12 cellular contexts compared by ENCODE assay signal in genomic region chr6:158958504-158959386, GRCh38. TPM values are rescaled to one million over a fixed set of nuclear protein-coding genes. Genes with fewer than 3 reads are reported as not detected.
DNase-seq lines count a peak whose midpoint lies in the region; ATAC-seq, FAIRE-seq and TF ChIP-seq lines count a peak whose summit lies in the region.
"Had no signal": no experiment of that assay in that cellular context is flagged by ENCODE, and none has a peak within 500 bp of the region (broad histone marks: within the 10 kb centered on the region; RNA-seq: fewer than 3 reads in every experiment).

No MANE protein-coding gene starts in this region.

- intact Hi-C loops in K562 (cut with micrococcal nuclease) (loop anchor here (5.0 kb wide), 1 partner anchor 166 kb away; no protein-coding TSS in a partner anchor), Right ventricle myocardium superior (cut with DNase I) (no loop called here)

- H3K9me3 ChIP-seq in Karpas-422 (ENCODE audit: low read length) = no peaks in the 10 kb centered on the region
- no peaks in the 10 kb centered on the region for H3K9me3 ChIP-seq in K562 (replicated peaks; ENCODE audit: control insufficient read depth, insufficient read depth, low read depth, low read length)
- H3K9me3 ChIP-seq: SJCRH30 had no signal

- no peak for TF ChIP-seq POLR2A in K562 (conservative IDR thresholded peaks at IDR 0.05)

- 32% methylated on average over 7 of the region's 7 CpGs for WGBS in K562 (ENCODE audit: insufficient coverage, low coverage, missing lambda C conversion rate)

- H3K4me1 ChIP-seq in Karpas-422 (ENCODE audit: low read length) (peaks cover 7% of the 10 kb centered on the region), K562 (replicated peaks in 1 of 2; ENCODE audit: control insufficient read depth in 2 of 2, insufficient read depth in 2 of 2, low read length in 2 of 2) (peaks cover 6 to 9% of the 10 kb centered on the region in 2 experiments; a peak in 4 of 5 replicates)
- H3K4me1 ChIP-seq: SJCRH30 had no signal

- peaks cover 25% of the 10 kb centered on the region for H3K36me3 Mint-ChIP-seq in neural crest cell (ENCODE audit: low read depth)

- no peak for FAIRE-seq in K562 (lab: Jason Lieb, UNC)

- H2AFZ ChIP-seq in Karpas-422 (ENCODE audit: low read length) (no peak overlapping the region), K562 (ENCODE audit: low read depth, low read length) (no peak overlapping the region)

- H3K4me3 ChIP-seq in Karpas-422 (ENCODE audit: low read length) = no peak overlapping the region
- H3K4me3 ChIP-seq in K562 = no peak overlapping the region
- H3K4me3 ChIP-seq: SJCRH30 had no signal

- H3K9ac ChIP-seq in Karpas-422 (ENCODE audit: low read length) (no peak overlapping the region), K562 (ENCODE audit: insufficient read depth in 1 of 2, low read depth in 2 of 2, low read length in 2 of 2) (no peak overlapping the region)
- H3K9ac ChIP-seq: KMS-11 had no signal

- H3K9me3 Mint-ChIP-seq in neural crest cell = no peaks in the 10 kb centered on the region

- TF ChIP-seq RAD21 in K562 (CRISPR knock-in tag; conservative IDR thresholded peaks at IDR 0.05 in 1 of 2, IDR thresholded peaks at IDR 0.05 in 1 of 2) = peak; percentile 40 to 61; a peak in 3 of 4 replicates

- H4K20me1 ChIP-seq in Karpas-422 (ENCODE audit: insufficient read depth, low read depth, low read length) = no peaks in the 10 kb centered on the region
- no peaks in the 10 kb centered on the region for H4K20me1 ChIP-seq in K562 (replicated peaks; ENCODE audit: control insufficient read depth, insufficient read depth, low read length)

- CTCF ChIA-PET in K562 (lab: Yijun Ruan, JAX; ENCODE audit: low intra/inter-chr PET ratio) = interaction anchor here (0.8 kb wide), 2 partner anchors 14 to 255 kb away, joined by 3 to 6 read pairs; no protein-coding TSS in a partner anchor

- no peaks in the 10 kb centered on the region for H3K27me3 Mint-ChIP-seq in neural crest cell (ENCODE audit: low read depth)

- DNase-seq in GM10266 (ENCODE audit: extremely low spot score) = no peak
- DNase-seq in Karpas-422 = peak; percentile 62
- no peak for DNase-seq in K562 (ENCODE audit: extremely low read depth in 1 of 4, low spot score in 3 of 4)
- no peak for DNase-seq in neural crest cell (ENCODE audit: low read depth, low spot score)
- no peak for DNase-seq in COLO668 (lab: John Stamatoyannopoulos, UW; ENCODE audit: unreplicated experiment)
- DNase-seq in Right ventricle myocardium superior = no peak
- DNase-seq: aorta, NCI-H345, SJCRH30 had no signal

- peak overlapping the region; percentile 20 for H3K27ac Mint-ChIP-seq in neural crest cell (ENCODE audit: unreplicated experiment)

- no peaks in the 10 kb centered on the region for H3K4me1 Mint-ChIP-seq in neural crest cell

- H3K36me3 ChIP-seq in Karpas-422 (ENCODE audit: insufficient read depth, low read length) (no peaks in the 10 kb centered on the region), K562 (ENCODE audit: control insufficient read depth, insufficient read depth, low read length) (no peaks in the 10 kb centered on the region)
- H3K36me3 ChIP-seq: SJCRH30 had no signal

- BruUV-seq in K562 (replicated peaks; lab: Mats Ljungman, UMichigan) = no TSS peak

- no peak for TF ChIP-seq EP300 in K562 (IDR thresholded peaks at IDR 0.05; ENCODE audit: low read length)

- ATAC-seq in K562 (peak; percentile 66), GM18498 (IDR thresholded peaks at IDR 0.05; ENCODE audit: unreplicated experiment) (no peak), HG02970 (IDR thresholded peaks at IDR 0.05; ENCODE audit: low FRiP score, unreplicated experiment) (no peak), Right ventricle myocardium superior (ENCODE audit: poor library complexity) (no peak)

- POLR2A ChIA-PET in K562 (lab: Yijun Ruan, JAX) = interaction anchor here (0.6 to 2.0 kb wide), 6 partner anchors 9 to 194 kb away, joined by 3 to 6 read pairs (median 3); partner anchors contain the start of gene RSPH3

- TF ChIP-seq CTCF in GM10266 (IDR thresholded peaks at IDR 0.05; ENCODE audit: control insufficient read depth, insufficient read depth, low read depth, missing control alignments) (peak; percentile 21), K562 (IDR thresholded peaks at IDR 0.05 in 2 of 3, conservative IDR thresholded peaks at IDR 0.05 in 1 of 3; ENCODE audit: insufficient read depth in 2 of 3, low read depth in 1 of 3, low read length in 3 of 3) (peak; percentile 38 to 51 (median 42); a peak in 5 of 6 replicates), neural crest cell (conservative IDR thresholded peaks at IDR 0.05) (no peak)

- H3K79me2 ChIP-seq in Karpas-422 (ENCODE audit: low read length) (no peaks in the 10 kb centered on the region), K562 (ENCODE audit: control insufficient read depth, insufficient read depth, low read length) (no peaks in the 10 kb centered on the region)

- H3K9me1 ChIP-seq in K562 (ENCODE audit: control insufficient read depth, insufficient read depth, low read length) = no peaks in the 10 kb centered on the region

- no peak overlapping the region for H3K4me3 Mint-ChIP-seq in neural crest cell

- H3K27ac ChIP-seq in Karpas-422 (ENCODE audit: low read length) (no peak overlapping the region), K562 (ENCODE audit: extremely low read depth, low read depth, low read length) (no peak overlapping the region)
- H3K27ac ChIP-seq: KMS-11, SJCRH30 had no signal

- H3K27me3 ChIP-seq in Karpas-422 (ENCODE audit: low read length) = no peaks in the 10 kb centered on the region
- H3K27me3 ChIP-seq in K562 (ENCODE audit: control insufficient read depth in 2 of 2, insufficient read depth in 2 of 2, low read length in 2 of 2) = no peaks in the 10 kb centered on the region
- H3K27me3 ChIP-seq: SJCRH30 had no signal

- H3K4me2 ChIP-seq in Karpas-422 (ENCODE audit: low read depth, low read length, poor library complexity, severe bottlenecking) (no peak overlapping the region), K562 (ENCODE audit: insufficient read depth, low read length) (no peak overlapping the region)
- H3K4me2 ChIP-seq: KMS-11 had no signal

- in situ Hi-C loops in K562 (cut with MboI) = no loop called here

- H3K9me2 ChIP-seq in Karpas-422 (replicated peaks; ENCODE audit: insufficient read depth, low read length) = no peaks in the 10 kb centered on the region

TF ChIP-seq in K562, 482 proteins besides CTCF, POLR2A, EP300 and RAD21:
- TF ChIP-seq SMC3 (conservative IDR thresholded peaks at IDR 0.05; ENCODE audit: insufficient read depth, low read depth, low read length) (peak; percentile 35; the same call in 1 of the 2 replicates), FOXJ2 (tag; IDR thresholded peaks at IDR 0.05) (no peak)

RNA-seq across cellular contexts. Expression of gene RSPH3, which starts 41.3 kb away (rescaled TPM):
- 2.1 and 3.3 TPM in 2 replicates for total RNA-seq in Karpas-422 (2014; rRNA removed; shearing (Covaris generic); ENCODE audit: low replicate concordance)
- 1.7 TPM in 2 replicates for total RNA-seq in K562 (2011; cell fraction: chromatin; rRNA removed; ENCODE audit: low replicate concordance)
- 0.79 and 0.83 TPM in 2 replicates for total RNA-seq in K562 (2011; cell fraction: nucleolus; rRNA removed)
- 0.88 and 5.3 TPM in 2 replicates for total RNA-seq in K562 (2011; cell fraction: nucleoplasm; rRNA removed)
- total RNA-seq in K562 (2014; rRNA removed) (1.6 and 1.7 TPM in 2 replicates), K562 (2014; rRNA removed; fragmentation: Illumina TruSeq; extraction: Trizol) (1.8 and 1.9 TPM in 2 replicates), K562 (2015; rRNA removed; fragmentation: Illumina TruSeq; extraction: Trizol) (2.0 and 2.3 TPM in 2 replicates), K562 (2021) (2.6 and 2.9 TPM in 2 replicates), neural crest cell (5.4 and 6.0 TPM in 2 replicates), Right ventricle myocardium superior (9.5 TPM)
- polyA plus RNA-seq in K562 (2011; rRNA removed) (1.2 and 1.3 TPM in 2 replicates), K562 (2014; fragmentation: Illumina TruSeq; extraction: Trizol) (1.3 and 2.1 TPM in 2 replicates), K562 (2014; fragmentation: Nextera tagmentation; extraction: Ambion mirVana) (under 1 TPM; 0.52 to 0.68 TPM), K562 (2014; rRNA removed) (1.3 and 1.5 TPM in 2 replicates)
- polyA plus RNA-seq in K562 (2011; cell fraction: cytosol; rRNA removed) = 0.60 and 1.4 TPM in 2 replicates
- polyA plus RNA-seq in K562 (2011; cell fraction: nucleus; rRNA removed) = 0.80 and 1.8 TPM in 2 replicates
- polyA plus RNA-seq in K562 (2012) = 2.9 and 4.4 TPM in 2 replicates
- 2.1 and 3.6 TPM in 2 replicates for polyA minus RNA-seq in K562 (2011; rRNA and poly(A)+ RNA removed)
- 2.0 TPM in 2 replicates for polyA minus RNA-seq in K562 (2011; cell fraction: cytosol; rRNA and poly(A)+ RNA removed)
- polyA minus RNA-seq in K562 (2011; cell fraction: nucleus; rRNA and poly(A)+ RNA removed) = 0.78 and 1.1 TPM in 2 replicates
